ENCODE assay signal across 15 cellular contexts in genomic region chr9:112570731-112571167, GRCh38.
DNase-seq lines count a peak whose midpoint lies in the region; ATAC-seq and TF ChIP-seq lines count a peak whose summit lies in the region.
"Had no signal": no experiment of that assay in that cellular context is flagged by ENCODE, and none has a peak within 500 bp of the region (broad histone marks: within the 10 kb centered on the region; RNA-seq: fewer than 3 reads in every experiment).

No MANE protein-coding gene starts in this region.

- H3K9me3 ChIP-seq in left ventricle myocardium inferior (replicated peaks) = no peaks in the 10 kb centered on the region
- H3K9me3 ChIP-seq: neutrophil had no signal

- H3K36me3 ChIP-seq in left ventricle myocardium inferior = peaks cover 10% of the 10 kb centered on the region

- no peaks in the 10 kb centered on the region for H3K4me1 ChIP-seq in left ventricle myocardium inferior

- H3K27me3 ChIP-seq in left ventricle myocardium inferior (ENCODE audit: low read depth) = no peaks in the 10 kb centered on the region
- H3K27me3 ChIP-seq: neutrophil had no signal

- DNase-seq in Right ventricle myocardium inferior (ENCODE audit: missing footprints) = no peak
- DNase-seq in left ventricle myocardium inferior = no peak
- DNase-seq in globus pallidus (ENCODE audit: low spot score) = peak; percentile 90
- peak in 51 of 56 donors; percentile 2 to 81 (median 57) for DNase-seq in nucleus accumbens (lab: John Stamatoyannopoulos, UW)
- DNase-seq in Kasumi-1 (lab: John Stamatoyannopoulos, UW) = no peak
- DNase-seq in DMS153 (lab: John Stamatoyannopoulos, UW) = no peak
- no peak for DNase-seq in NCI-H774 (lab: John Stamatoyannopoulos, UW)
- no peak for DNase-seq in NCI-H1048 (lab: John Stamatoyannopoulos, UW)
- DNase-seq: activated T-cell treated with anti-CD3 and anti-CD28 coated beads, Interleukin-2, amount 50 U/mL, for 24 hours; CD4-positive, alpha-beta memory T cell; erythroblast; NCI-H1694 treated with DMSO at 0.1 percent for 48 hours; T-helper 17 cell had no signal

- peak; percentile 31 for ATAC-seq in Right ventricle myocardium inferior
- ATAC-seq: T-helper 17 cell had no signal

- intact Hi-C loops in Right ventricle myocardium inferior (cut with DNase I) (no loop called here), left ventricle myocardium inferior (cut with micrococcal nuclease) (no loop called here)

- no peak for TF ChIP-seq CTCF in left ventricle myocardium inferior (IDR thresholded peaks at IDR 0.05; ENCODE audit: borderline replicate concordance)

- H3K27ac ChIP-seq in left ventricle myocardium inferior (replicated peaks) = no peak overlapping the region
- H3K27ac ChIP-seq: coronary artery, neutrophil had no signal

- H3K4me3 ChIP-seq in left ventricle myocardium inferior = no peak overlapping the region
- H3K4me3 ChIP-seq: coronary artery had no signal

Comparison
In these comparisons a context has a peak if more than half of its experiments do, and no peak if none do; other contexts are left out.
1. DNase-seq: peak in globus pallidus (single experiment) and nucleus accumbens (51 of 56); none in Right ventricle myocardium inferior (single experiment), left ventricle myocardium inferior (single experiment), Kasumi-1 (0 of 2), DMS153 (single experiment), NCI-H774 (single experiment) and NCI-H1048 (single experiment).